Comparison of ENCODE assay signal across 15 cellular contexts in genomic region chr22:42800731-42801536, GRCh38. TPM values are rescaled to one million over a fixed set of nuclear protein-coding genes. Genes with fewer than 3 reads are reported as not detected.
DNase-seq lines count a peak whose midpoint lies in the region; ATAC-seq and TF ChIP-seq lines count a peak whose summit lies in the region.
"Had no signal": no experiment of that assay in that cellular context is flagged by ENCODE, and none has a peak within 500 bp of the region (broad histone marks: within the 10 kb centered on the region; RNA-seq: fewer than 3 reads in every experiment).

No MANE protein-coding gene starts in this region.

- peaks cover 18% of the 10 kb centered on the region for H3K4me1 ChIP-seq in prostate gland (replicated peaks)

- intact Hi-C loops in prostate gland (cut with DNase I) = no loop called here

- no peak overlapping the region for H3K4me3 ChIP-seq in prostate gland
- H3K4me3 ChIP-seq: left lung, smooth muscle cell, suprapubic skin had no signal

- 92% methylated on average over 7 of the region's 8 CpGs for WGBS in prostate gland

- H3K9me3 ChIP-seq in prostate gland = no peaks in the 10 kb centered on the region
- H3K9me3 ChIP-seq: left lung, suprapubic skin had no signal

- no peaks in the 10 kb centered on the region for H3K27me3 ChIP-seq in prostate gland (replicated peaks; ENCODE audit: insufficient read depth)
- H3K27me3 ChIP-seq: left lung, suprapubic skin had no signal

- peak; percentile 66 for DNase-seq in NCI-H1092 treated with DMSO at 0.1 percent for 48 hours (lab: John Stamatoyannopoulos, UW)
- DNase-seq in NCI-H345 treated with DMSO at 0.1 percent for 48 hours (lab: John Stamatoyannopoulos, UW; ENCODE audit: unreplicated experiment) = peak; percentile 56
- no peak for DNase-seq in prostate gland (ENCODE audit: low spot score)
- DNase-seq in SKM-1 treated with dmso at 0.1 percent for 144 hours (lab: John Stamatoyannopoulos, UW; ENCODE audit: unreplicated experiment) = no peak
- no peak for DNase-seq in AG20443 (ENCODE audit: low spot score)
- DNase-seq: activated CD4-positive, alpha-beta T cell treated with anti-CD3 and anti-CD28 coated beads for 1 hour; activated effector memory CD4-positive, alpha-beta T cell treated with Interleukin-2 at 50 U/mL for 16 hours; glutamatergic neuron; Kasumi-1; left lung; NCI-H526 treated with DMSO at 0.1 percent for 48 hours had no signal

- no peak for TF ChIP-seq CTCF in prostate gland (IDR thresholded peaks at IDR 0.05)

- H3K27ac ChIP-seq in cingulate gyrus (ENCODE audit: low read depth, low read length) (peak overlapping the region; percentile 10), prostate gland (peak overlapping the region; percentile 42 to 63)
- H3K27ac ChIP-seq: left lung, suprapubic skin had no signal

- H3K36me3 ChIP-seq in prostate gland = peaks cover 4 to 17% of the 10 kb centered on the region in 2 donors

- no peak for TF ChIP-seq POLR2A in prostate gland (IDR thresholded peaks at IDR 0.05)

- no peak for ATAC-seq in HG03520 (IDR thresholded peaks at IDR 0.05; ENCODE audit: unreplicated experiment)
- ATAC-seq: left lung had no signal

RNA-seq across cellular contexts. Expression of gene ARFGAP3, which starts 56.1 kb away (rescaled TPM):
- 100 to 1,000 TPM in 1 of 2 donors, 10 to 100 TPM in 1; 92.9 to 127 TPM for total RNA-seq in prostate gland

Comparison
In these comparisons a context has a peak if more than half of its experiments do, and no peak if none do; other contexts are left out.
1. DNase-seq: peak in NCI-H1092 treated with DMSO at 0.1 percent for 48 hours (single experiment) and NCI-H345 treated with DMSO at 0.1 percent for 48 hours (single experiment); none in prostate gland (single experiment), SKM-1 treated with dmso at 0.1 percent for 144 hours (single experiment) and AG20443 (single experiment).